ENCODE assay signal across 18 cellular contexts in the genomic region with DNA sequence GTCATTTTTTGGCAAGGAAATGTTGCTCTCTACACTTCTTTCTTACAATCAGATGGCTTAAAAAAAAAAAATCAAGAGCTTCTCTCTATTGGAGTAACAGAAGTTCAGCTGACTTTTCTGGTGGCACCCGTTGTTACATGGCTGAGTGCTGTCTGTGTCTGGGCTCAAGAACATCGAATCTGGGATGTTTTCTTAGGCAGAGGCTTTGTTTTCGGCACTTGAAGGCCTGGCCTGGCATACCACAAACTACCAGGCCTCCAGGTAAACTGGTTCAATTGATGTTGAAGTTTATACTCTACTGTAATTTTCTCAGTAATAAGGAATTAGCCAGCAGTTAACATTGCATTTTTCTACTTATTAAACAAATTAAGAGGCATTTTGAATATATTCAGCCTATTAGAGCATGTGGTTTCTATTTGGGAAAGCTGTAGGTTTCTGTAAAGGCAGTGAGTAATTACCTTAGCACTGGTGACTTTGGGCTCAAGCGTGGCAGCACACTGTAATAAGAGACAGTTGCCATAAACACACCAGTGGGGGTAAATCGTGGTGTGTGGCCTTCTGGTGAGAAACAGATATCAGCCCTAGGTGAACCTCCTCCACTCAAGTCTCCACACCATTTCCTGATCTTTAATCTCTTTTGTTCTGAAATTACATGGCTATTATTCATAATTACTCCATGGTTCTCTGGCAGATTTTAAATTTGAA.
A peak's percentile ranks its signal among the peaks of the same experiment; 100 is the strongest.
DNase-seq lines count a peak whose midpoint lies in the region; ATAC-seq, FAIRE-seq and TF ChIP-seq lines count a peak whose summit lies in the region.
"Had no signal": no experiment of that assay in that cellular context is flagged by ENCODE, and none has a peak within 500 bp of the region (broad histone marks: within the 10 kb centered on the region; RNA-seq: fewer than 3 reads in every experiment).

No MANE protein-coding gene starts in this region.

- H2BK15ac ChIP-seq in IMR-90 (ENCODE audit: low read depth, low read length) = peak overlapping the region; percentile 47; the same call in 1 of the 3 replicates

- H3K56ac ChIP-seq in IMR-90 (ENCODE audit: extremely low read depth, insufficient read depth, low read length) = no peak overlapping the region

- peaks cover under 1 to 18% of the 10 kb centered on the region in 2 experiments; a peak in 3 of 4 replicates for H3K79me1 ChIP-seq in IMR-90 (ENCODE audit: low read depth in 1 of 2, low read length in 2 of 2)

- dilution Hi-C loops in IMR-90 (cut with HindIII; ENCODE audit: low sequenced_read_pairs, unreplicated experiment) = no loop called here
- dilution Hi-C loops in endothelial cell of umbilical vein (cut with MboI; ENCODE audit: extremely low pct_ligation_motif_present, low sequenced_read_pairs) = no loop called here

- peaks cover 3% of the 10 kb centered on the region; the same call in 1 of the 2 replicates for H3K9me1 ChIP-seq in IMR-90 (ENCODE audit: insufficient read depth, low read length)
- H3K9me1 ChIP-seq in endothelial cell of umbilical vein (replicated peaks; ENCODE audit: control insufficient read depth, extremely low read depth, insufficient read depth, low read length) = no peaks in the 10 kb centered on the region

- no peaks in the 10 kb centered on the region for H3K27me3 ChIP-seq in IMR-90 (ENCODE audit: control insufficient read depth, insufficient read depth, low read length)
- H3K27me3 ChIP-seq in endothelial cell of umbilical vein (ENCODE audit: control insufficient read depth in 2 of 2, insufficient read depth in 2 of 2, low read length in 2 of 2) = no peaks in the 10 kb centered on the region

- H3K18ac ChIP-seq in IMR-90 (ENCODE audit: low read depth, low read length) = peak overlapping the region; percentile 60; the same call in 1 of the 2 replicates

- no peak overlapping the region for H3K4me3 ChIP-seq in IMR-90 (ENCODE audit: insufficient read depth, low read depth, low read length)
- no peak overlapping the region for H3K4me3 ChIP-seq in endothelial cell of umbilical vein (replicated peaks in 1 of 3; ENCODE audit: insufficient read depth in 1 of 3, low read depth in 1 of 3, low read length in 3 of 3)
- H3K4me3 ChIP-seq: thoracic aorta had no signal

- intact Hi-C loops in IMR-90 (cut with micrococcal nuclease) = no loop called here
- intact Hi-C loops in endothelial cell of umbilical vein (cut with micrococcal nuclease) = no loop called here
- intact Hi-C loops in head of caudate nucleus (cut with DNase I) = no loop called here

- no peak overlapping the region for H3K23ac ChIP-seq in IMR-90 (ENCODE audit: low read depth, low read length)

- no peak for TF ChIP-seq CTCF in IMR-90 (conservative IDR thresholded peaks at IDR 0.05; ENCODE audit: low read depth, low read length)
- no peak for TF ChIP-seq CTCF in endothelial cell of umbilical vein (IDR thresholded peaks at IDR 0.05; ENCODE audit: extremely low read depth in 1 of 2, insufficient read depth in 1 of 2, low read depth in 1 of 2, low read length in 2 of 2)

- no peak overlapping the region for H2AK9ac ChIP-seq in IMR-90 (replicated peaks; ENCODE audit: low read depth, low read length, poor library complexity)

- no peaks in the 10 kb centered on the region for H4K20me1 ChIP-seq in IMR-90 (ENCODE audit: insufficient read depth, low read length)
- H4K20me1 ChIP-seq in endothelial cell of umbilical vein (replicated peaks; ENCODE audit: control insufficient read depth, extremely low read depth, insufficient read depth, low read length) = no peaks in the 10 kb centered on the region

- H3K27ac ChIP-seq in IMR-90 (ENCODE audit: insufficient read depth, low read length) (no peak overlapping the region), endothelial cell of umbilical vein (ENCODE audit: insufficient read depth, low read depth, low read length) (peak overlapping the region; percentile 32)

- peak overlapping the region; percentile 60 for H2AK5ac ChIP-seq in IMR-90 (ENCODE audit: low read depth, low read length)

- H3K4me2 ChIP-seq in IMR-90 (ENCODE audit: low read depth, low read length) (peak overlapping the region; percentile 65; the same call in 1 of the 2 replicates), endothelial cell of umbilical vein (ENCODE audit: insufficient read depth, low read length) (no peak overlapping the region)

- H4K5ac ChIP-seq in IMR-90 (ENCODE audit: low read depth, low read length) = peak overlapping the region; percentile 71; the same call in 1 of the 2 replicates

- in situ Hi-C loops in IMR-90 (cut with MboI; ENCODE audit: low sequenced_read_pairs) = loop anchor here (25.0 kb wide), 1 partner anchor 1032 kb away; the partner anchor contains the start of gene GOLIM4

- H2AFZ ChIP-seq in IMR-90 (replicated peaks; ENCODE audit: low read length, poor library complexity) (peak overlapping the region; percentile 74), endothelial cell of umbilical vein (ENCODE audit: low read depth, low read length) (no peak overlapping the region)

- POLR2A ChIA-PET in IMR-90 (lab: Charles Lee; ENCODE audit: unreplicated experiment) = no interaction called here
- POLR2A ChIA-PET in endothelial cell of umbilical vein (lab: Charles Lee) = no interaction called here

- peak overlapping the region; percentile 84 for H2BK120ac ChIP-seq in IMR-90 (ENCODE audit: low read depth, low read length)

- no CpG with 5 or more reads among the region's 5 CpGs for WGBS in IMR-90 (ENCODE audit: extremely low coverage in 2 of 2, insufficient read length in 1 of 2), 2 experiments

- DNase-seq in AG20443 (ENCODE audit: low spot score) (peak; percentile 17), IMR-90 (peak; percentile 43), RPMI7951 (ENCODE audit: low read depth) (peak; percentile 73), endothelial cell of umbilical vein (ENCODE audit: low read depth, low spot score) (peak; percentile 63), head of caudate nucleus (no peak), GF-D8 (lab: John Stamatoyannopoulos, UW) (no peak), GM19238 (ENCODE audit: insufficient read length, low spot score) (no peak)
- DNase-seq: activated CD4-positive, CD25-positive, alpha-beta regulatory T cell treated with anti-CD3 and anti-CD28 coated beads, Interleukin-2, amount 50 U/mL, for 72 hours; AML-193; H9; left ventricle myocardium superior; nucleus accumbens; stimulated activated CD4-positive, alpha-beta T cell treated with anti-CD3 and anti-CD28 coated beads, Interleukin-4, amount 100 ng/mL, for 1 hour; stimulated activated CD8-positive, alpha-beta memory T cell treated with anti-CD3 and anti-CD28 coated beads, Interleukin-4, amount 100 ng/mL, for 48 hours; T-helper 17 cell had no signal

- TF ChIP-seq POLR2A in IMR-90 (IDR thresholded peaks at IDR 0.05; ENCODE audit: low read depth, low read length) (no peak), endothelial cell of umbilical vein (IDR thresholded peaks at IDR 0.05; ENCODE audit: low read depth, low read length) (no peak)

- H3K4me1 ChIP-seq in IMR-90 (ENCODE audit: control insufficient read depth, insufficient read depth, low read length) = peaks cover 4% of the 10 kb centered on the region
- H3K4me1 ChIP-seq in endothelial cell of umbilical vein (ENCODE audit: control insufficient read depth, extremely low read depth, insufficient read depth, low read length) = peaks cover 36% of the 10 kb centered on the region

- H3K14ac ChIP-seq in IMR-90 (replicated peaks; ENCODE audit: low read depth, low read length) = peak overlapping the region; percentile 88

- no peak for FAIRE-seq in endothelial cell of umbilical vein (lab: Jason Lieb, UNC)

- H3K36me3 ChIP-seq in IMR-90 (ENCODE audit: control insufficient read depth, insufficient read depth, low read length) = peaks cover 17% of the 10 kb centered on the region
- H3K36me3 ChIP-seq in endothelial cell of umbilical vein (ENCODE audit: control insufficient read depth in 2 of 2, extremely low read depth in 1 of 2, insufficient read depth in 2 of 2, low read length in 2 of 2) = peaks cover 20 to 48% of the 10 kb centered on the region in 2 experiments
- H3K36me3 ChIP-seq: thoracic aorta had no signal

- H3K9me3 ChIP-seq in IMR-90 (ENCODE audit: control insufficient read depth, insufficient read depth, low read length) (no peaks in the 10 kb centered on the region), endothelial cell of umbilical vein (replicated peaks; ENCODE audit: control insufficient read depth, insufficient read depth, low read length) (no peaks in the 10 kb centered on the region)
- H3K9me3 ChIP-seq: thoracic aorta had no signal

- no peak for TF ChIP-seq RAD21 in IMR-90 (IDR thresholded peaks at IDR 0.05; ENCODE audit: low read length)

- ATAC-seq in IMR-90 (ENCODE audit: low read depth) = peak; percentile 48; the same call in 1 of the 2 replicates
- ATAC-seq in HG03432 (IDR thresholded peaks at IDR 0.05; ENCODE audit: unreplicated experiment) = no peak
- ATAC-seq: left ventricle myocardium superior, Right ventricle myocardium inferior, T-helper 17 cell had no signal

- peak overlapping the region; percentile 53; the same call in 1 of the 2 replicates for H4K91ac ChIP-seq in IMR-90 (ENCODE audit: insufficient read depth, low read depth, low read length)

- peak overlapping the region; percentile 79 for H3K4ac ChIP-seq in IMR-90 (ENCODE audit: low read depth, low read length)

- peak overlapping the region; percentile 82 for H2BK20ac ChIP-seq in IMR-90 (ENCODE audit: low read depth, low read length)

- CTCF ChIA-PET in IMR-90 (lab: Yijun Ruan, JAX) = no interaction called here
- CTCF ChIA-PET in endothelial cell of umbilical vein (lab: Charles Lee) = interaction anchor here (1.2 kb wide), 1 partner anchor 254 kb away, joined by 3 read pairs; no protein-coding TSS in a partner anchor

- peaks cover 22% of the 10 kb centered on the region for H3K79me2 ChIP-seq in endothelial cell of umbilical vein (ENCODE audit: control insufficient read depth, insufficient read depth, low read length)

- peak overlapping the region; percentile 76 for H2BK5ac ChIP-seq in IMR-90 (ENCODE audit: low read depth, low read length, poor library complexity, severe bottlenecking)

- H3K9ac ChIP-seq in IMR-90 (ENCODE audit: low read depth, low read length) (no peak overlapping the region), endothelial cell of umbilical vein (replicated peaks; ENCODE audit: extremely low read depth, insufficient read depth, low read length) (no peak overlapping the region)

- H4K8ac ChIP-seq in IMR-90 (ENCODE audit: low read depth in 2 of 2, low read length in 2 of 2) = peak overlapping the region; percentile 11 to 53; a peak in 3 of 4 replicates

- BruUV-seq in IMR-90 (replicated peaks; lab: Mats Ljungman, UMichigan) = no TSS peak
- no TSS peak for BruUV-seq in endothelial cell of umbilical vein (replicated peaks; lab: Mats Ljungman, UMichigan)

TF ChIP-seq in IMR-90, 13 proteins besides CTCF, POLR2A, EP300 and RAD21 (continues in another document):
- TF ChIP-seq FOS (IDR thresholded peaks at IDR 0.05; ENCODE audit: low read depth, low read length) (no peak), BHLHE40 (IDR thresholded peaks at IDR 0.05; ENCODE audit: low read depth, low read length) (no peak)

TF ChIP-seq in endothelial cell of umbilical vein, 7 proteins besides CTCF, POLR2A, EP300 and RAD21 (continues in another document):
- TF ChIP-seq MYC (IDR thresholded peaks at IDR 0.05; ENCODE audit: low read depth, low read length) (no peak), EZH2 (IDR thresholded peaks at IDR 0.05; ENCODE audit: borderline replicate concordance, low read depth, low read length, severe bottlenecking) (no peak)

Comparison
In these comparisons a context has a peak if more than half of its experiments do, and no peak if none do; other contexts are left out.
1. DNase-seq: peak in AG20443 (single experiment), IMR-90 (single experiment), RPMI7951 (single experiment) and endothelial cell of umbilical vein (single experiment); none in head of caudate nucleus (0 of 42), GF-D8 (single experiment) and GM19238 (single experiment).